ENCODE assay signal across 9 cellular contexts in genomic region chr18:35526476-35527120, GRCh38. TPM values are rescaled to one million over a fixed set of nuclear protein-coding genes. Genes with fewer than 3 reads are reported as not detected.
DNase-seq lines count a peak whose midpoint lies in the region; TF ChIP-seq lines count a peak whose summit lies in the region.
"Had no signal": no experiment of that assay in that cellular context is flagged by ENCODE, and none has a peak within 500 bp of the region (broad histone marks: within the 10 kb centered on the region; RNA-seq: fewer than 3 reads in every experiment).

No MANE protein-coding gene starts in this region.

- H3K27ac ChIP-seq in thyroid gland = peak overlapping the region; percentile 77 to 89 (median 83)

- H3K4me3 Mint-ChIP-seq in activated T-helper 2 cell treated with anti-CD3 and anti-CD28 coated beads, Interferon-gamma antibody, Interleukin-2, Interleukin-4, amounts not matched to agents 10 μg/mL and 5 μg/mL and 100 μg/mL, durations not matched to agents 14 hours and 24 hours and 36 hours (ENCODE audit: low read depth) = no peak overlapping the region

- TF ChIP-seq CTCF in astrocyte of the spinal cord (IDR thresholded peaks at IDR 0.05; ENCODE audit: low read depth, low read length) (no peak), thyroid gland (IDR thresholded peaks at IDR 0.05) (no peak)

- 10 to 24% methylated on average over 5 of the region's 5 CpGs for WGBS in thyroid gland, 2 donors

- no peak overlapping the region for H3K27ac Mint-ChIP-seq in activated T-helper 2 cell treated with anti-CD3 and anti-CD28 coated beads, Interferon-gamma antibody, Interleukin-2, Interleukin-4, amounts not matched to agents 10 μg/mL and 5 μg/mL and 100 μg/mL, durations not matched to agents 14 hours and 24 hours and 36 hours
- H3K27ac Mint-ChIP-seq: progenitor cell of endocrine pancreas had no signal

- H3K4me1 Mint-ChIP-seq in activated T-helper 2 cell treated with anti-CD3 and anti-CD28 coated beads, Interferon-gamma antibody, Interleukin-2, Interleukin-4, amounts not matched to agents 10 μg/mL and 5 μg/mL and 100 μg/mL, durations not matched to agents 14 hours and 24 hours and 36 hours (ENCODE audit: low read depth) = peaks cover 3% of the 10 kb centered on the region

- intact Hi-C loops in thyroid gland (cut with DNase I) = no loop called here
- intact Hi-C loops in activated T-helper 2 cell treated with anti-CD3 and anti-CD28 coated beads, Interferon-gamma antibody, Interleukin-2, Interleukin-4, amounts not matched to agents 10 μg/mL and 5 μg/mL and 100 μg/mL, durations not matched to agents 14 hours and 24 hours and 36 hours (cut with micrococcal nuclease) = no loop called here

- H3K4me3 ChIP-seq in astrocyte of the spinal cord (ENCODE audit: low read depth, low read length) = no peak overlapping the region
- no peak overlapping the region for H3K4me3 ChIP-seq in thyroid gland (replicated peaks in 1 of 3)

- peaks cover 13% of the 10 kb centered on the region for H3K27me3 Mint-ChIP-seq in activated T-helper 2 cell treated with anti-CD3 and anti-CD28 coated beads, Interferon-gamma antibody, Interleukin-2, Interleukin-4, amounts not matched to agents 10 μg/mL and 5 μg/mL and 100 μg/mL, durations not matched to agents 14 hours and 24 hours and 36 hours (ENCODE audit: low read depth)

- no peaks in the 10 kb centered on the region for H3K36me3 Mint-ChIP-seq in activated T-helper 2 cell treated with anti-CD3 and anti-CD28 coated beads, Interferon-gamma antibody, Interleukin-2, Interleukin-4, amounts not matched to agents 10 μg/mL and 5 μg/mL and 100 μg/mL, durations not matched to agents 14 hours and 24 hours and 36 hours (ENCODE audit: low read depth)

- no peaks in the 10 kb centered on the region for H3K9me3 ChIP-seq in thyroid gland

- H3K36me3 ChIP-seq in thyroid gland = no peaks in the 10 kb centered on the region

- H3K4me1 ChIP-seq in thyroid gland = peaks cover 17 to 32% of the 10 kb centered on the region in 2 donors

- H3K9me3 Mint-ChIP-seq in activated T-helper 2 cell treated with anti-CD3 and anti-CD28 coated beads, Interferon-gamma antibody, Interleukin-2, Interleukin-4, amounts not matched to agents 10 μg/mL and 5 μg/mL and 100 μg/mL, durations not matched to agents 14 hours and 24 hours and 36 hours = no peaks in the 10 kb centered on the region

- no peak for TF ChIP-seq POLR2A in thyroid gland (IDR thresholded peaks at IDR 0.05)

- in situ Hi-C loops in astrocyte of the spinal cord (cut with HindIII; ENCODE audit: low sequenced_read_pairs) = no loop called here

- no peaks in the 10 kb centered on the region for H3K27me3 ChIP-seq in thyroid gland

- DNase-seq in NCI-H2227 treated with DMSO at 0.1 percent for 48 hours (lab: John Stamatoyannopoulos, UW) = peak; percentile 12
- DNase-seq in NCI-H2227 (lab: John Stamatoyannopoulos, UW; ENCODE audit: unreplicated experiment) = no peak
- DNase-seq in astrocyte of the spinal cord (ENCODE audit: low read depth, low spot score) = peak; percentile 39
- DNase-seq in iris pigment epithelial cell (ENCODE audit: low read depth) = peak; percentile 20
- DNase-seq in thyroid gland = peak; percentile 68 to 69
- no peak for DNase-seq in NCI-H2196 treated with DMSO at 0.1 percent for 48 hours (lab: John Stamatoyannopoulos, UW; ENCODE audit: unreplicated experiment)
- DNase-seq in activated T-helper 2 cell treated with anti-CD3 and anti-CD28 coated beads, Interferon-gamma antibody, Interleukin-2, Interleukin-4, amounts not matched to agents 10 μg/mL and 5 μg/mL and 100 μg/mL, durations not matched to agents 14 hours and 24 hours and 36 hours (ENCODE audit: low spot score) = no peak
- DNase-seq in activated CD4-positive, alpha-beta T cell treated with anti-CD3 and anti-CD28 coated beads, Interleukin-2, amount 50 U/mL, for 4 hours = no peak

RNA-seq across cellular contexts. Expression of gene INO80C, which starts 28.8 kb away (rescaled TPM):
- 10 to 100 TPM in 1 of 4 donors, 1 to 10 TPM in 3; 5.1 to 19.3 (median 8.2) TPM for total RNA-seq in thyroid gland
- 34.9 and 35.9 TPM in 2 replicates for total RNA-seq in activated T-helper 2 cell treated with anti-CD3 and anti-CD28 coated beads, Interferon-gamma antibody, Interleukin-2, Interleukin-4, amounts not matched to agents 10 μg/mL and 5 μg/mL and 100 μg/mL, durations not matched to agents 14 hours and 24 hours and 36 hours

RNA-seq across cellular contexts. Expression of gene GALNT1, which starts 54.9 kb away (rescaled TPM):
- total RNA-seq in thyroid gland = 100 to 1,000 TPM in 1 of 4 donors, 10 to 100 TPM in 3; 38.7 to 191 (median 46.3) TPM
- total RNA-seq in activated T-helper 2 cell treated with anti-CD3 and anti-CD28 coated beads, Interferon-gamma antibody, Interleukin-2, Interleukin-4, amounts not matched to agents 10 μg/mL and 5 μg/mL and 100 μg/mL, durations not matched to agents 14 hours and 24 hours and 36 hours = 39.3 and 39.8 TPM in 2 replicates

Comparison
In these comparisons a context has a peak if more than half of its experiments do, and no peak if none do; other contexts are left out.
1. DNase-seq: peak in NCI-H2227 treated with DMSO at 0.1 percent for 48 hours (single experiment), astrocyte of the spinal cord (single experiment), iris pigment epithelial cell (single experiment) and thyroid gland (2 of 2); none in NCI-H2227 (single experiment), NCI-H2196 treated with DMSO at 0.1 percent for 48 hours (single experiment), activated T-helper 2 cell treated with anti-CD3 and anti-CD28 coated beads, Interferon-gamma antibody, Interleukin-2, Interleukin-4, amounts not matched to agents 10 μg/mL and 5 μg/mL and 100 μg/mL, durations not matched to agents 14 hours and 24 hours and 36 hours (single experiment) and activated CD4-positive, alpha-beta T cell treated with anti-CD3 and anti-CD28 coated beads, Interleukin-2, amount 50 U/mL, for 4 hours (0 of 2).